Comparison of ENCODE assay signal across 28 cellular contexts in genomic region chr9:87199819-87200218, GRCh38.
"Had no signal": no experiment of that assay in that cellular context is flagged by ENCODE, and none has a peak within 500 bp of the region (broad histone marks: within the 10 kb centered on the region; RNA-seq: fewer than 3 reads in every experiment).

No MANE protein-coding gene starts in this region.

- H3K27ac Mint-ChIP-seq: naive B cell; naive thymus-derived CD8-positive, alpha-beta T cell; natural killer cell treated with Interleukin-12 subunit alpha and Interleukin-12 subunit beta and Interleukin-15 and Interleukin-18, amount 100 ng/mL, for 72 hours; progenitor cell of endocrine pancreas; stimulated activated effector memory CD8-positive, alpha-beta T cell treated with anti-CD3 and anti-CD28 coated beads, Interleukin-12 subunit alpha, Interleukin-12 subunit beta, amount 100 ng/mL, for 72 hours; stimulated activated naive B cell treated with anti-CD40 and anti-IgM and Interleukin-4, amounts not matched to agents 10 μg/mL and 1 μg/mL and 100 μg/mL, for 72 hours; stimulated activated naive CD8-positive, alpha-beta T cell treated with anti-CD3 and anti-CD28 coated beads, Interleukin-15, Interleukin-2, amounts not matched to agents 100 ng/mL and 50 ng/mL, for 24 hours had no signal

- H3K4me1 ChIP-seq: parathyroid adenoma, psoas muscle, right lobe of liver, upper lobe of left lung had no signal

- H2AFZ ChIP-seq: parathyroid adenoma had no signal

- H3K27me3 Mint-ChIP-seq: stimulated activated naive B cell treated with anti-CD40 and anti-IgM and Interleukin-4, amounts not matched to agents 10 μg/mL and 1 μg/mL and 100 μg/mL, for 72 hours had no signal

- FAIRE-seq: small intestine, urothelium cell line had no signal

- H3K9me3 Mint-ChIP-seq: natural killer cell treated with Interleukin-12 subunit alpha and Interleukin-12 subunit beta and Interleukin-15 and Interleukin-18, amount 100 ng/mL, for 72 hours; stimulated activated effector memory CD8-positive, alpha-beta T cell treated with anti-CD3 and anti-CD28 coated beads, Interleukin-12 subunit alpha, Interleukin-12 subunit beta, amount 100 ng/mL, for 72 hours; stimulated activated naive B cell treated with anti-CD40 and anti-IgM and Interleukin-4, amounts not matched to agents 10 μg/mL and 1 μg/mL and 100 μg/mL, for 72 hours; stimulated activated naive CD8-positive, alpha-beta T cell treated with anti-CD3 and anti-CD28 coated beads, Interleukin-15, Interleukin-2, amounts not matched to agents 100 ng/mL and 50 ng/mL, for 24 hours had no signal

- H3K36me3 ChIP-seq: neutrophil, ovary, right lobe of liver, sigmoid colon, stomach, thoracic aorta, thyroid gland, tibial nerve, upper lobe of left lung had no signal

- H3K4me3 Mint-ChIP-seq: naive B cell; naive thymus-derived CD8-positive, alpha-beta T cell; natural killer cell treated with Interleukin-12 subunit alpha and Interleukin-12 subunit beta and Interleukin-15 and Interleukin-18, amount 100 ng/mL, for 72 hours; stimulated activated effector memory CD8-positive, alpha-beta T cell treated with anti-CD3 and anti-CD28 coated beads, Interleukin-12 subunit alpha, Interleukin-12 subunit beta, amount 100 ng/mL, for 72 hours; stimulated activated naive B cell treated with anti-CD40 and anti-IgM and Interleukin-4, amounts not matched to agents 10 μg/mL and 1 μg/mL and 100 μg/mL, for 72 hours; stimulated activated naive CD8-positive, alpha-beta T cell treated with anti-CD3 and anti-CD28 coated beads, Interleukin-15, Interleukin-2, amounts not matched to agents 100 ng/mL and 50 ng/mL, for 24 hours had no signal

- H3K79me2 ChIP-seq: parathyroid adenoma had no signal

- H3K4me3 ChIP-seq: ovary, psoas muscle, right lobe of liver, sigmoid colon, stomach, thoracic aorta, thyroid gland, tibial nerve, upper lobe of left lung had no signal

- H3K4me1 Mint-ChIP-seq: naive thymus-derived CD8-positive, alpha-beta T cell; stimulated activated effector memory CD8-positive, alpha-beta T cell treated with anti-CD3 and anti-CD28 coated beads, Interleukin-12 subunit alpha, Interleukin-12 subunit beta, amount 100 ng/mL, for 72 hours; stimulated activated naive B cell treated with anti-CD40 and anti-IgM and Interleukin-4, amounts not matched to agents 10 μg/mL and 1 μg/mL and 100 μg/mL, for 72 hours had no signal

- ATAC-seq: naive thymus-derived CD8-positive, alpha-beta T cell; natural killer cell treated with Interleukin-12 subunit alpha and Interleukin-12 subunit beta and Interleukin-15 and Interleukin-18, amount 100 ng/mL, for 72 hours; psoas muscle; right cardiac atrium; right lobe of liver; stimulated activated effector memory CD8-positive, alpha-beta T cell treated with anti-CD3 and anti-CD28 coated beads, Interleukin-12 subunit alpha, Interleukin-12 subunit beta, amount 100 ng/mL, for 72 hours; stimulated activated naive B cell treated with anti-CD40 and anti-IgM and Interleukin-4, amounts not matched to agents 10 μg/mL and 1 μg/mL and 100 μg/mL, for 72 hours had no signal

- H3K27me3 ChIP-seq: ovary, right lobe of liver, sigmoid colon, thyroid gland, tibial nerve, upper lobe of left lung had no signal

- H3K9me3 ChIP-seq: neutrophil, ovary, psoas muscle, right lobe of liver, sigmoid colon, stomach, thoracic aorta, thyroid gland, tibial nerve, upper lobe of left lung had no signal

- H3K9ac ChIP-seq: parathyroid adenoma had no signal

- DNase-seq: naive B cell; naive thymus-derived CD8-positive, alpha-beta T cell; nucleus accumbens; ovary; posterior cingulate gyrus; psoas muscle; right cardiac atrium; right lobe of liver; sigmoid colon; small intestine; stimulated activated CD4-positive, alpha-beta T cell treated with anti-CD3 and anti-CD28 coated beads, Interleukin-15, amount 100 ng/mL, for 24 hours; stimulated activated CD4-positive, alpha-beta T cell treated with anti-CD3 and anti-CD28 coated beads, Interleukin-2, amount 100 ng/mL, for 24 hours; stimulated activated CD4-positive, alpha-beta T cell treated with anti-CD3 and anti-CD28 coated beads, Interleukin-2, amount 100 ng/mL, for 48 hours; stimulated activated CD4-positive, alpha-beta T cell treated with anti-CD3 and anti-CD28 coated beads, Interleukin-4, amount 100 ng/mL, for 24 hours; stimulated activated naive B cell treated with anti-CD40 and anti-IgM and Interleukin-4, amounts not matched to agents 10 μg/mL and 1 μg/mL and 100 μg/mL, for 72 hours; stimulated activated naive CD4-positive, alpha-beta T cell treated with Interleukin-2 at 50 U/mL for 16 hours; stomach; thyroid gland; upper lobe of left lung had no signal

- H3K36me3 Mint-ChIP-seq: naive B cell; naive thymus-derived CD8-positive, alpha-beta T cell; natural killer cell treated with Interleukin-12 subunit alpha and Interleukin-12 subunit beta and Interleukin-15 and Interleukin-18, amount 100 ng/mL, for 72 hours; stimulated activated effector memory CD8-positive, alpha-beta T cell treated with anti-CD3 and anti-CD28 coated beads, Interleukin-12 subunit alpha, Interleukin-12 subunit beta, amount 100 ng/mL, for 72 hours; stimulated activated naive B cell treated with anti-CD40 and anti-IgM and Interleukin-4, amounts not matched to agents 10 μg/mL and 1 μg/mL and 100 μg/mL, for 72 hours had no signal

- H3K27ac ChIP-seq: neutrophil, ovary, parathyroid adenoma, psoas muscle, right lobe of liver, sigmoid colon, stomach, thyroid gland, tibial nerve, upper lobe of left lung had no signal
